In genomic region chr14:95609398-95609990, GRCh38 we compare ENCODE assay signal across 9 cellular contexts.
A peak's percentile ranks its signal among the peaks of the same experiment; 100 is the strongest.
DNase-seq lines count a peak whose midpoint lies in the region; ATAC-seq and TF ChIP-seq lines count a peak whose summit lies in the region.
"Had no signal": no experiment of that assay in that cellular context is flagged by ENCODE, and none has a peak within 500 bp of the region (broad histone marks: within the 10 kb centered on the region; RNA-seq: fewer than 3 reads in every experiment).

No MANE protein-coding gene starts in this region.

- no peaks in the 10 kb centered on the region for H4K20me1 ChIP-seq in KMS-11 (ENCODE audit: insufficient read depth)

- no peaks in the 10 kb centered on the region for H3K36me3 Mint-ChIP-seq in activated naive CD4-positive, alpha-beta T cell treated with anti-CD3 and anti-CD28 coated beads, Interleukin-2, amount 10 ng/mL, durations not matched to agents 7 days and 5 days

- no peak overlapping the region for H3K4me2 ChIP-seq in KMS-11

- H3K27me3 Mint-ChIP-seq in activated naive CD4-positive, alpha-beta T cell treated with anti-CD3 and anti-CD28 coated beads, Interleukin-2, amount 10 ng/mL, durations not matched to agents 7 days and 5 days, result peaks cover 35% of the 10 kb centered on the region

- no peak overlapping the region for H3K27ac Mint-ChIP-seq in activated naive CD4-positive, alpha-beta T cell treated with anti-CD3 and anti-CD28 coated beads, Interleukin-2, amount 10 ng/mL, durations not matched to agents 7 days and 5 days

- no peak overlapping the region for H3K9ac ChIP-seq in KMS-11

- H3K9me3 Mint-ChIP-seq in activated naive CD4-positive, alpha-beta T cell treated with anti-CD3 and anti-CD28 coated beads, Interleukin-2, amount 10 ng/mL, durations not matched to agents 7 days and 5 days, result no peaks in the 10 kb centered on the region

- H3K4me1 Mint-ChIP-seq in activated naive CD4-positive, alpha-beta T cell treated with anti-CD3 and anti-CD28 coated beads, Interleukin-2, amount 10 ng/mL, durations not matched to agents 7 days and 5 days, result no peaks in the 10 kb centered on the region

- CTCF ChIA-PET in activated naive CD4-positive, alpha-beta T cell treated with anti-CD3 and anti-CD28 coated beads, Interleukin-2, amount 10 ng/mL, durations not matched to agents 7 days and 5 days (lab: Charles Lee), result interaction anchor here (0.8 kb wide), 1 partner anchor 77 kb away, joined by 3 read pairs; no protein-coding TSS in a partner anchor

- no peak for ATAC-seq in HG02885 (IDR thresholded peaks at IDR 0.05; ENCODE audit: poor library complexity, unreplicated experiment)

- TF ChIP-seq CTCF in KMS-11 (conservative IDR thresholded peaks at IDR 0.05; ENCODE audit: low read depth, low read length), result peak; percentile 61; the same call in 1 of the 2 replicates

- H3K27me3 ChIP-seq in KMS-11 (ENCODE audit: insufficient read depth, low read depth), result no peaks in the 10 kb centered on the region

- no peak overlapping the region for H3K27ac ChIP-seq in KMS-11
- H3K27ac ChIP-seq: skin epidermis had no signal

- H3K4me3 Mint-ChIP-seq in activated naive CD4-positive, alpha-beta T cell treated with anti-CD3 and anti-CD28 coated beads, Interleukin-2, amount 10 ng/mL, durations not matched to agents 7 days and 5 days, result no peak overlapping the region

- peak; percentile 41 for DNase-seq in GM03348 (ENCODE audit: low spot score)
- DNase-seq in RPMI8226, result peak; percentile 35
- peak; percentile 9 for DNase-seq in glomerular endothelial cell (ENCODE audit: extremely low read depth, low read depth, low spot score)
- DNase-seq in activated gamma-delta T cell (lab: John Stamatoyannopoulos, UW), result no peak
- no peak for DNase-seq in activated naive CD4-positive, alpha-beta T cell treated with anti-CD3 and anti-CD28 coated beads, Interleukin-2, amount 10 ng/mL, durations not matched to agents 7 days and 5 days
- no peak for DNase-seq in NOMO-1 treated with dmso at 0.1 percent for 144 hours (lab: John Stamatoyannopoulos, UW; ENCODE audit: unreplicated experiment)

- no peaks in the 10 kb centered on the region for H3K4me1 ChIP-seq in KMS-11 (ENCODE audit: low read depth, poor library complexity, severe bottlenecking)

- H2AFZ ChIP-seq in KMS-11 (ENCODE audit: low read depth), result no peak overlapping the region

- H3K4me3 ChIP-seq in KMS-11 (IDR thresholded peaks at IDR 0.05; ENCODE audit: insufficient read depth, low read depth, low read length), result no peak overlapping the region
- H3K4me3 ChIP-seq: skin epidermis had no signal

- no peaks in the 10 kb centered on the region for H3K79me2 ChIP-seq in KMS-11 (ENCODE audit: insufficient read depth, low read depth)

- H3K36me3 ChIP-seq in KMS-11 (ENCODE audit: insufficient read depth), result no peaks in the 10 kb centered on the region

Comparison
In these comparisons a context has a peak if more than half of its experiments do, and no peak if none do; other contexts are left out.
1. DNase-seq: peak in GM03348 (single experiment), RPMI8226 (single experiment) and glomerular endothelial cell (single experiment); none in activated gamma-delta T cell (single experiment), activated naive CD4-positive, alpha-beta T cell treated with anti-CD3 and anti-CD28 coated beads, Interleukin-2, amount 10 ng/mL, durations not matched to agents 7 days and 5 days (single experiment) and NOMO-1 treated with dmso at 0.1 percent for 144 hours (single experiment).